ENCODE assay signal across 7 cellular contexts in the genomic region with DNA sequence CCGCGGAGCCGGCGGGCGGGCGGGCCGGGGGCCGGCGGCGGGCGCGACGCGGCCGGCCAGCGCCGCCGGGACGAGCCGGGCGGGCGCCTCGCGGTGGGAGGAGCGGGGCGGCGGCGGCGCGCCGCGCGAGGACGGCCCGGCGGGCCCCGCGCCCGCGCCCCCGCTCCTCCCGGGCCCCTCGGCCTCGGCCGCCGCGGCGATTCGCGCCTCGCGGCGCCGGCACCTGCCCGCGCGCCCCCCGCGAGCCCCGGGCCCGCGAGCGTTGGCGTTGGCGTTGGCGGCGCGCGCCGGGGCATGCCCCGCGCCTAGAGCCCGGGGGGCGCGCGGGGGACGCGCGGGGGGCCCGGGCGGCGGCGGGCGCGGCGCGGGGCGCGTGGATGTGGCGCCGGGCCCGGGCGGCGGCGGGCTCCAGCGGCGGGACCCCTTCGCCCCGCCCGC. TPM values are rescaled to one million over a fixed set of nuclear protein-coding genes. Genes with fewer than 3 reads are reported as not detected.
DNase-seq lines count a peak whose midpoint lies in the region; ATAC-seq and TF ChIP-seq lines count a peak whose summit lies in the region.

A gene (plus strand): TSS at position 163 of the 438 bp plus-strand sequence. CDS start 448 bp downstream, outside the sequence.

- H3K36me3 ChIP-seq in HUES6 (ENCODE audit: control insufficient read depth, insufficient read depth, low read length) (no peaks in the 10 kb centered on the region), ascending aorta (no peaks in the 10 kb centered on the region), iPS-20b (ENCODE audit: insufficient read depth, low read depth, low read length) (no peaks in the 10 kb centered on the region)

- H3K4me1 Mint-ChIP-seq in stimulated activated naive B cell treated with anti-CD40 and anti-IgM and Interleukin-4, amounts not matched to agents 10 μg/mL and 1 μg/mL and 100 μg/mL, for 72 hours, result peaks cover 38 to 54% of the 10 kb centered on the region in 2 donors

- H3K27ac Mint-ChIP-seq in stimulated activated naive B cell treated with anti-CD40 and anti-IgM and Interleukin-4, amounts not matched to agents 10 μg/mL and 1 μg/mL and 100 μg/mL, for 72 hours, result peak within 1 kb of the TSS; percentile 85

- peaks cover 39% of the 10 kb centered on the region for H3K4me1 ChIP-seq in HUES6 (ENCODE audit: control insufficient read depth, insufficient read depth, low read length)
- H3K4me1 ChIP-seq in ascending aorta, result peaks cover 5 to 17% of the 10 kb centered on the region in 2 donors
- H3K4me1 ChIP-seq in iPS-20b (ENCODE audit: insufficient read depth, low read length), result peaks cover 3% of the 10 kb centered on the region; the same call in 1 of the 2 replicates

- H3K27ac ChIP-seq in HUES6 (ENCODE audit: low read depth, low read length), result peak within 1 kb of the TSS; percentile 98; the same call in 1 of the 2 replicates
- peak within 1 kb of the TSS; percentile 99 for H3K27ac ChIP-seq in ascending aorta
- H3K27ac ChIP-seq in iPS-20b (ENCODE audit: low read length), result no peak within 1 kb of the TSS

- H3K27me3 Mint-ChIP-seq in stimulated activated naive B cell treated with anti-CD40 and anti-IgM and Interleukin-4, amounts not matched to agents 10 μg/mL and 1 μg/mL and 100 μg/mL, for 72 hours, result no peaks in the 10 kb centered on the region

- no peaks in the 10 kb centered on the region for H3K9me3 Mint-ChIP-seq in stimulated activated naive B cell treated with anti-CD40 and anti-IgM and Interleukin-4, amounts not matched to agents 10 μg/mL and 1 μg/mL and 100 μg/mL, for 72 hours

- TF ChIP-seq CTCF in ascending aorta (IDR thresholded peaks at IDR 0.05), result no peak

- peak in 1 of 2 donors; percentile 4 for ATAC-seq in stimulated activated naive B cell treated with anti-CD40 and anti-IgM and Interleukin-4, amounts not matched to agents 10 μg/mL and 1 μg/mL and 100 μg/mL, for 72 hours (replicated peaks)
- ATAC-seq in GM21390 (IDR thresholded peaks at IDR 0.05; ENCODE audit: unreplicated experiment), result no peak

- no peaks in the 10 kb centered on the region for H3K27me3 ChIP-seq in HUES6 (ENCODE audit: control insufficient read depth, insufficient read depth, low read length)
- no peaks in the 10 kb centered on the region for H3K27me3 ChIP-seq in ascending aorta
- peaks cover 8% of the 10 kb centered on the region; the same call in 1 of the 2 replicates for H3K27me3 ChIP-seq in iPS-20b (ENCODE audit: insufficient read depth, low read length)

- no peak for DNase-seq in ascending aorta (ENCODE audit: low spot score in 2 of 2)
- DNase-seq in stimulated activated naive B cell treated with anti-CD40 and anti-IgM and Interleukin-4, amounts not matched to agents 10 μg/mL and 1 μg/mL and 100 μg/mL, for 72 hours, result no peak
- no peak for DNase-seq in iPS-NIHi11 (ENCODE audit: low spot score)
- no peak for DNase-seq in MV-4-11 (lab: John Stamatoyannopoulos, UW)

- H3K9me3 ChIP-seq in HUES6 (ENCODE audit: control insufficient read depth, insufficient read depth, low read depth, low read length) (no peaks in the 10 kb centered on the region), ascending aorta (no peaks in the 10 kb centered on the region), iPS-20b (ENCODE audit: insufficient read depth, low read depth, low read length) (no peaks in the 10 kb centered on the region)

- H3K9ac ChIP-seq in HUES6 (ENCODE audit: low read length), result peak within 1 kb of the TSS; percentile 96
- peak within 1 kb of the TSS; percentile 80; the same call in 1 of the 2 replicates for H3K9ac ChIP-seq in iPS-20b (ENCODE audit: low read depth, low read length)

- H3K36me3 Mint-ChIP-seq in stimulated activated naive B cell treated with anti-CD40 and anti-IgM and Interleukin-4, amounts not matched to agents 10 μg/mL and 1 μg/mL and 100 μg/mL, for 72 hours, result peaks cover 4 to 25% of the 10 kb centered on the region in 2 donors

- H3K4me3 Mint-ChIP-seq in stimulated activated naive B cell treated with anti-CD40 and anti-IgM and Interleukin-4, amounts not matched to agents 10 μg/mL and 1 μg/mL and 100 μg/mL, for 72 hours, result peak within 1 kb of the TSS; percentile 92 to 94

- intact Hi-C loops in ascending aorta (cut with DNase I), result no loop called here

- peak within 1 kb of the TSS; percentile 98 for H3K4me3 ChIP-seq in HUES6 (ENCODE audit: low read depth, low read length)
- peak within 1 kb of the TSS; percentile 81 to 90 for H3K4me3 ChIP-seq in ascending aorta
- peak within 1 kb of the TSS; percentile 87 for H3K4me3 ChIP-seq in iPS-20b (ENCODE audit: low read length)

RNA-seq across cellular contexts. Expression of the gene that starts here (rescaled TPM):
- total RNA-seq in ascending aorta, result 139 TPM
